In genomic region chr2:129491251-129491817, GRCh38 we compare ENCODE assay signal across 12 cellular contexts.
DNase-seq lines count a peak whose midpoint lies in the region; ATAC-seq and TF ChIP-seq lines count a peak whose summit lies in the region.
"Had no signal": no experiment of that assay in that cellular context is flagged by ENCODE, and none has a peak within 500 bp of the region (broad histone marks: within the 10 kb centered on the region; RNA-seq: fewer than 3 reads in every experiment).

No MANE protein-coding gene starts in this region.

- no peak overlapping the region for H3K27ac ChIP-seq in GM23338 (ENCODE audit: low read depth)

- peak overlapping the region; percentile 66; the same call in 1 of the 2 replicates for H2AFZ ChIP-seq in GM23338

- TF ChIP-seq CTCF in GM23338 (conservative IDR thresholded peaks at IDR 0.05; ENCODE audit: low read depth in 2 of 2) (no peak), choroid plexus epithelial cell (conservative IDR thresholded peaks at IDR 0.05; ENCODE audit: low read depth, low read length) (no peak), type B pancreatic cell (conservative IDR thresholded peaks at IDR 0.05) (no peak)

- H3K9me3 Mint-ChIP-seq in GM23338 (no peaks in the 10 kb centered on the region), type B pancreatic cell (no peaks in the 10 kb centered on the region)
- H3K9me3 Mint-ChIP-seq: H9, IgD-negative memory B cell had no signal

- H3K79me2 ChIP-seq in GM23338 (replicated peaks; ENCODE audit: insufficient read depth), result no peaks in the 10 kb centered on the region

- H3K4me3 Mint-ChIP-seq in GM23338 (no peak overlapping the region), type B pancreatic cell (no peak overlapping the region)
- H3K4me3 Mint-ChIP-seq: CD8-positive, alpha-beta memory T cell; H9; IgD-negative memory B cell had no signal

- DNase-seq in GM23338 (ENCODE audit: low spot score), result no peak
- DNase-seq in choroid plexus epithelial cell (ENCODE audit: low read depth), result peak; percentile 31
- peak; percentile 23 for DNase-seq in mucosa of gallbladder (ENCODE audit: low spot score)
- no peak for DNase-seq in type B pancreatic cell (ENCODE audit: extremely low spot score, unreplicated experiment)
- no peak for DNase-seq in DMS53 treated with DMSO at 0.1 percent for 48 hours (lab: John Stamatoyannopoulos, UW; ENCODE audit: unreplicated experiment)
- DNase-seq: CD8-positive, alpha-beta memory T cell; DMS79 treated with DMSO at 0.1 percent for 48 hours; EL; GOT3; H9 had no signal

- H3K27me3 Mint-ChIP-seq in GM23338 (ENCODE audit: insufficient read depth, low read depth, poor library complexity) (peaks cover 3% of the 10 kb centered on the region), type B pancreatic cell (peaks cover 6% of the 10 kb centered on the region)
- H3K27me3 Mint-ChIP-seq: IgD-negative memory B cell had no signal

- no peaks in the 10 kb centered on the region for H3K36me3 ChIP-seq in GM23338 (ENCODE audit: insufficient read depth)

- H3K9me2 ChIP-seq in GM23338 (ENCODE audit: insufficient read depth), result no peaks in the 10 kb centered on the region; the same call in 1 of the 2 replicates

- no peak for TF ChIP-seq POLR2A in GM18505 (IDR thresholded peaks at IDR 0.05; ENCODE audit: borderline replicate concordance, extremely low read depth, insufficient read depth, insufficient read length)

- H3K4me3 ChIP-seq in GM23338, result no peak overlapping the region
- H3K4me3 ChIP-seq in choroid plexus epithelial cell (ENCODE audit: low read depth, low read length), result no peak overlapping the region

- no peak overlapping the region for H3K4me2 ChIP-seq in GM23338

- ATAC-seq in GM23338, result no peak
- ATAC-seq in GM18505 (IDR thresholded peaks at IDR 0.05; ENCODE audit: unreplicated experiment), result no peak

- H3K4me1 Mint-ChIP-seq in GM23338 (no peaks in the 10 kb centered on the region), type B pancreatic cell (ENCODE audit: unreplicated experiment) (peaks cover 8% of the 10 kb centered on the region)
- H3K4me1 Mint-ChIP-seq: CD8-positive, alpha-beta memory T cell; H9; IgD-negative memory B cell had no signal

- H4K20me1 ChIP-seq in GM23338 (replicated peaks; ENCODE audit: insufficient read depth), result no peaks in the 10 kb centered on the region

- no peaks in the 10 kb centered on the region for H3K27me3 ChIP-seq in GM23338 (ENCODE audit: insufficient read depth)

- H3K36me3 Mint-ChIP-seq in GM23338 (ENCODE audit: low read depth) (no peaks in the 10 kb centered on the region), type B pancreatic cell (no peaks in the 10 kb centered on the region)
- H3K36me3 Mint-ChIP-seq: CD8-positive, alpha-beta memory T cell; IgD-negative memory B cell had no signal

- H3K27ac Mint-ChIP-seq in GM23338 (no peak overlapping the region), type B pancreatic cell (peak overlapping the region; percentile 2)
- H3K27ac Mint-ChIP-seq: H9, IgD-negative memory B cell had no signal

- no peaks in the 10 kb centered on the region for H3F3A ChIP-seq in GM23338 (replicated peaks; ENCODE audit: low read depth)

- H3K4me1 ChIP-seq in GM23338 (ENCODE audit: insufficient read depth), result no peaks in the 10 kb centered on the region

TF ChIP-seq in GM23338, 12 proteins besides CTCF, POLR2A, EP300 and RAD21 (continues in another document):
- no peak for TF ChIP-seq ZNF331 (CRISPR knock-in tag; IDR thresholded peaks at IDR 0.05; ENCODE audit: low read depth)
- no peak for TF ChIP-seq CREB1 (CRISPR knock-in tag; IDR thresholded peaks at IDR 0.05; ENCODE audit: low read depth)
- no peak for TF ChIP-seq NANOG (IDR thresholded peaks at IDR 0.05; ENCODE audit: borderline replicate concordance)
- TF ChIP-seq JUNB (IDR thresholded peaks at IDR 0.05; ENCODE audit: unreplicated experiment), result no peak
- no peak for TF ChIP-seq EZH2phosphoT487 (IDR thresholded peaks at IDR 0.05; ENCODE audit: unreplicated experiment)
- TF ChIP-seq, protein P1, sequence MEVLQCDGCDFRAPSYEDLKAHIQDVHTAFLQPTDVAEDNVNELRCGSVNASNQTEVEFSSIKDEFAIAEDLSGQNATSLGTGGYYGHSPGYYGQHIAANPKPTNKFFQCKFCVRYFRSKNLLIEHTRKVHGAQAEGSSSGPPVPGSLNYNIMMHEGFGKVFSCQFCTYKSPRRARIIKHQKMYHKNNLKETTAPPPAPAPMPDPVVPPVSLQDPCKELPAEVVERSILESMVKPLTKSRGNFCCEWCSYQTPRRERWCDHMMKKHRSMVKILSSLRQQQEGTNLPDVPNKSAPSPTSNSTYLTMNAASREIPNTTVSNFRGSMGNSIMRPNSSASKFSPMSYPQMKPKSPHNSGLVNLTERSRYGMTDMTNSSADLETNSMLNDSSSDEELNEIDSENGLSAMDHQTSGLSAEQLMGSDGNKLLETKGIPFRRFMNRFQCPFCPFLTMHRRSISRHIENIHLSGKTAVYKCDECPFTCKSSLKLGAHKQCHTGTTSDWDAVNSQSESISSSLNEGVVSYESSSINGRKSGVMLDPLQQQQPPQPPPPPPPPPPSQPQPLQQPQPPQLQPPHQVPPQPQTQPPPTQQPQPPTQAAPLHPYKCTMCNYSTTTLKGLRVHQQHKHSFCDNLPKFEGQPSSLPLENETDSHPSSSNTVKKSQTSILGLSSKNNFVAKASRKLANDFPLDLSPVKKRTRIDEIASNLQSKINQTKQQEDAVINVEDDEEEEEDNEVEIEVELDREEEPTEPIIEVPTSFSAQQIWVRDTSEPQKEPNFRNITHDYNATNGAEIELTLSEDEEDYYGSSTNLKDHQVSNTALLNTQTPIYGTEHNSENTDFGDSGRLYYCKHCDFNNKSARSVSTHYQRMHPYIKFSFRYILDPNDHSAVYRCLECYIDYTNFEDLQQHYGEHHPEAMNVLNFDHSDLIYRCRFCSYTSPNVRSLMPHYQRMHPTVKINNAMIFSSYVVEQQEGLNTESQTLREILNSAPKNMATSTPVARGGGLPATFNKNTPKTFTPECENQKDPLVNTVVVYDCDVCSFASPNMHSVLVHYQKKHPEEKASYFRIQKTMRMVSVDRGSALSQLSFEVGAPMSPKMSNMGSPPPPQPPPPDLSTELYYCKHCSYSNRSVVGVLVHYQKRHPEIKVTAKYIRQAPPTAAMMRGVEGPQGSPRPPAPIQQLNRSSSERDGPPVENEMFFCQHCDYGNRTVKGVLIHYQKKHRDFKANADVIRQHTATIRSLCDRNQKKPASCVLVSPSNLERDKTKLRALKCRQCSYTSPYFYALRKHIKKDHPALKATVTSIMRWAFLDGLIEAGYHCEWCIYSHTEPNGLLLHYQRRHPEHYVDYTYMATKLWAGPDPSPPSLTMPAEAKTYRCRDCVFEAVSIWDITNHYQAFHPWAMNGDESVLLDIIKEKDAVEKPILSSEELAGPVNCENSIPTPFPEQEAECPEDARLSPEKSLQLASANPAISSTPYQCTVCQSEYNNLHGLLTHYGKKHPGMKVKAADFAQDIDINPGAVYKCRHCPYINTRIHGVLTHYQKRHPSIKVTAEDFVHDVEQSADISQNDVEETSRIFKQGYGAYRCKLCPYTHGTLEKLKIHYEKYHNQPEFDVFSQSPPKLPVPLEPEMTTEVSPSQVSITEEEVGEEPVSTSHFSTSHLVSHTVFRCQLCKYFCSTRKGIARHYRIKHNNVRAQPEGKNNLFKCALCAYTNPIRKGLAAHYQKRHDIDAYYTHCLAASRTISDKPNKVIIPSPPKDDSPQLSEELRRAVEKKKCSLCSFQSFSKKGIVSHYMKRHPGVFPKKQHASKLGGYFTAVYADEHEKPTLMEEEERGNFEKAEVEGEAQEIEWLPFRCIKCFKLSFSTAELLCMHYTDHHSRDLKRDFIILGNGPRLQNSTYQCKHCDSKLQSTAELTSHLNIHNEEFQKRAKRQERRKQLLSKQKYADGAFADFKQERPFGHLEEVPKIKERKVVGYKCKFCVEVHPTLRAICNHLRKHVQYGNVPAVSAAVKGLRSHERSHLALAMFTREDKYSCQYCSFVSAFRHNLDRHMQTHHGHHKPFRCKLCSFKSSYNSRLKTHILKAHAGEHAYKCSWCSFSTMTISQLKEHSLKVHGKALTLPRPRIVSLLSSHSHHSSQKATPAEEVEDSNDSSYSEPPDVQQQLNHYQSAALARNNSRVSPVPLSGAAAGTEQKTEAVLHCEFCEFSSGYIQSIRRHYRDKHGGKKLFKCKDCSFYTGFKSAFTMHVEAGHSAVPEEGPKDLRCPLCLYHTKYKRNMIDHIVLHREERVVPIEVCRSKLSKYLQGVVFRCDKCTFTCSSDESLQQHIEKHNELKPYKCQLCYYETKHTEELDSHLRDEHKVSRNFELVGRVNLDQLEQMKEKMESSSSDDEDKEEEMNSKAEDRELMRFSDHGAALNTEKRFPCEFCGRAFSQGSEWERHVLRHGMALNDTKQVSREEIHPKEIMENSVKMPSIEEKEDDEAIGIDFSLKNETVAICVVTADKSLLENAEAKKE (CRISPR knock-in tag; IDR thresholded peaks at IDR 0.05), result no peak
- no peak for TF ChIP-seq ZNF114 (CRISPR knock-in tag; IDR thresholded peaks at IDR 0.05)
- TF ChIP-seq, protein P2, sequence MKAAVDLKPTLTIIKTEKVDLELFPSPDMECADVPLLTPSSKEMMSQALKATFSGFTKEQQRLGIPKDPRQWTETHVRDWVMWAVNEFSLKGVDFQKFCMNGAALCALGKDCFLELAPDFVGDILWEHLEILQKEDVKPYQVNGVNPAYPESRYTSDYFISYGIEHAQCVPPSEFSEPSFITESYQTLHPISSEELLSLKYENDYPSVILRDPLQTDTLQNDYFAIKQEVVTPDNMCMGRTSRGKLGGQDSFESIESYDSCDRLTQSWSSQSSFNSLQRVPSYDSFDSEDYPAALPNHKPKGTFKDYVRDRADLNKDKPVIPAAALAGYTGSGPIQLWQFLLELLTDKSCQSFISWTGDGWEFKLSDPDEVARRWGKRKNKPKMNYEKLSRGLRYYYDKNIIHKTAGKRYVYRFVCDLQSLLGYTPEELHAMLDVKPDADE (IDR thresholded peaks at IDR 0.05), result no peak
- TF ChIP-seq STAT1 (IDR thresholded peaks at IDR 0.05; ENCODE audit: unreplicated experiment), result no peak
- TF ChIP-seq EZH2 (IDR thresholded peaks at IDR 0.05; ENCODE audit: low read depth, unreplicated experiment), result no peak
- TF ChIP-seq POLR2AphosphoS5 (IDR thresholded peaks at IDR 0.05; ENCODE audit: low read depth), result no peak

Comparison
In these comparisons a context has a peak if more than half of its experiments do, and no peak if none do; other contexts are left out.
1. DNase-seq: peak in choroid plexus epithelial cell (single experiment) and mucosa of gallbladder (single experiment); none in GM23338 (single experiment), type B pancreatic cell (single experiment) and DMS53 treated with DMSO at 0.1 percent for 48 hours (single experiment).